10 cellular contexts compared by ENCODE assay signal in the genomic region with DNA sequence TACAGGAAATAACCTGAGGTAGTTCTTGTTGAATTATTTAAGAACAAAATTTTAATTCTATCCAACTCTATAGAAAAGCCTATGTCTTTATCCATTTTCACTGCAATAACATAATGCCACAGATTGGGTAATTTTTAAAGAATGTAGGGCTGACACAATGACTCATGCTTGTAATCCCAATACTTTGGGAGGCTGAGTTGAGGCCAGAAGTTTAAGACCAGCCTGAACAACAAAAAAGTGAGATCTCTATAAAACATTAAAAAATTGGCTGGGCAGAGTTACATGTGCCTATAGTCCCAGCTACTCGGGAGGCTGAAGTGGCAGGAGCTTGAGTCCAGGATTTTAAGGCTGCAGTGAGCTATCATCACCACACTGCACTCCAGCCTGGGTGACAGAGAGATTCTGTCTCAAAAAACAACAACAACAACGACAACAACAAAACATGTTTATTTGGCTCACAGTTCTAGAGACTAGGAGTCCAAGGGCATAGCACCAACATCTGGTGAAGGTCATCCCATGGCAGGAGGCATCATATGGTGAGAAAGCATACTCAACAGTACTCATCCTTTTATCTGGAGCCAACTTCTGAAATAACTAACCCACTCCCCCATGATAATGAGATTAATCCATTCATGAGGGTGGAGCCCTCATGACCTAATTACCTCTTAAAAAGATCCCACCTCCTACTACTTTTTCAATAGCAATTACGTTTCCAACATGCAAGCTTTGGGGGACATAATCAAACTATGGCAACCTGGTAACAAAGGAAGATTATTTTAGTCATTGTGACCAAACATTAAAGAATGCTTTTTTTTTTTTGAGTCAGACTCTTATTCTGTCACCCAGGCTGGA. TPM values are rescaled to one million over a fixed set of nuclear protein-coding genes. Genes with fewer than 3 reads are reported as not detected.
DNase-seq lines count a peak whose midpoint lies in the region; ATAC-seq and TF ChIP-seq lines count a peak whose summit lies in the region.
"Had no signal": no experiment of that assay in that cellular context is flagged by ENCODE, and none has a peak within 500 bp of the region (broad histone marks: within the 10 kb centered on the region; RNA-seq: fewer than 3 reads in every experiment).

No MANE protein-coding gene starts in this region.

- WGBS in psoas muscle, 3 donors: 55 to 61% (median 60%) methylated on average over 3 of the region's 3 CpGs

- no peak overlapping the region for H3K4me3 ChIP-seq in psoas muscle

- H3K36me3 Mint-ChIP-seq in T-helper 2 cell treated with Interferon-gamma antibody and Interleukin-4, amounts not matched to agents 5 μg/mL and 100 μg/mL, for 36 hours (ENCODE audit: low read depth): no peaks in the 10 kb centered on the region
- H3K36me3 Mint-ChIP-seq in activated CD4-positive, alpha-beta memory T cell treated with anti-CD3 and anti-CD28 coated beads for 36 hours: peaks cover 3% of the 10 kb centered on the region
- no peaks in the 10 kb centered on the region for H3K36me3 Mint-ChIP-seq in stimulated activated effector memory CD8-positive, alpha-beta T cell treated with anti-CD3 and anti-CD28 coated beads, Interleukin-12 subunit alpha, Interleukin-12 subunit beta, amount 100 ng/mL, for 72 hours

- H3K9me3 ChIP-seq in psoas muscle: no peaks in the 10 kb centered on the region
- H3K9me3 ChIP-seq: neutrophil had no signal

- CTCF ChIA-PET in activated CD4-positive, alpha-beta memory T cell treated with anti-CD3 and anti-CD28 coated beads for 36 hours (lab: Charles Lee): no interaction called here

- no peaks in the 10 kb centered on the region for H3K27me3 Mint-ChIP-seq in T-helper 2 cell treated with Interferon-gamma antibody and Interleukin-4, amounts not matched to agents 5 μg/mL and 100 μg/mL, for 36 hours (ENCODE audit: low read depth)
- H3K27me3 Mint-ChIP-seq in activated CD4-positive, alpha-beta memory T cell treated with anti-CD3 and anti-CD28 coated beads for 36 hours: no peaks in the 10 kb centered on the region

- no peak overlapping the region for H3K27ac Mint-ChIP-seq in T-helper 2 cell treated with Interferon-gamma antibody and Interleukin-4, amounts not matched to agents 5 μg/mL and 100 μg/mL, for 36 hours
- H3K27ac Mint-ChIP-seq in activated CD4-positive, alpha-beta memory T cell treated with anti-CD3 and anti-CD28 coated beads for 36 hours: no peak overlapping the region
- H3K27ac Mint-ChIP-seq in stimulated activated effector memory CD8-positive, alpha-beta T cell treated with anti-CD3 and anti-CD28 coated beads, Interleukin-12 subunit alpha, Interleukin-12 subunit beta, amount 100 ng/mL, for 72 hours: no peak overlapping the region

- peak; percentile 82 for DNase-seq in ELR (ENCODE audit: low read depth)
- DNase-seq in NCI-H524 (lab: John Stamatoyannopoulos, UW): peak; percentile 58 to 68
- DNase-seq in dermis blood vessel endothelial cell: peak; percentile 23
- DNase-seq in psoas muscle: no peak
- DNase-seq in NCI-H146 (lab: John Stamatoyannopoulos, UW): no peak
- DNase-seq in T-helper 2 cell treated with Interferon-gamma antibody and Interleukin-4, amounts not matched to agents 5 μg/mL and 100 μg/mL, for 36 hours (ENCODE audit: low spot score): no peak
- no peak for DNase-seq in activated CD4-positive, alpha-beta memory T cell treated with anti-CD3 and anti-CD28 coated beads for 36 hours
- DNase-seq in stimulated activated effector memory CD8-positive, alpha-beta T cell treated with anti-CD3 and anti-CD28 coated beads, Interleukin-12 subunit alpha, Interleukin-12 subunit beta, amount 100 ng/mL, for 72 hours (ENCODE audit: low spot score in 2 of 2): no peak
- DNase-seq: NCI-H1105 treated with DMSO at 0.1 percent for 48 hours had no signal

- POLR2A ChIA-PET in activated CD4-positive, alpha-beta memory T cell treated with anti-CD3 and anti-CD28 coated beads for 36 hours (lab: Charles Lee): interaction anchor here (0.6 kb wide), 1 partner anchor 562 kb away, joined by 4 read pairs; no protein-coding TSS in a partner anchor

- peak in 3 of 4 donors; percentile 32 to 44 (median 39) for ATAC-seq in psoas muscle
- ATAC-seq in stimulated activated effector memory CD8-positive, alpha-beta T cell treated with anti-CD3 and anti-CD28 coated beads, Interleukin-12 subunit alpha, Interleukin-12 subunit beta, amount 100 ng/mL, for 72 hours: no peak

- H3K4me1 Mint-ChIP-seq in T-helper 2 cell treated with Interferon-gamma antibody and Interleukin-4, amounts not matched to agents 5 μg/mL and 100 μg/mL, for 36 hours (ENCODE audit: low read depth): no peaks in the 10 kb centered on the region
- peaks cover 12% of the 10 kb centered on the region for H3K4me1 Mint-ChIP-seq in activated CD4-positive, alpha-beta memory T cell treated with anti-CD3 and anti-CD28 coated beads for 36 hours (ENCODE audit: low read depth)
- H3K4me1 Mint-ChIP-seq in stimulated activated effector memory CD8-positive, alpha-beta T cell treated with anti-CD3 and anti-CD28 coated beads, Interleukin-12 subunit alpha, Interleukin-12 subunit beta, amount 100 ng/mL, for 72 hours: peaks cover 6% of the 10 kb centered on the region

- intact Hi-C loops in psoas muscle (cut with DNase I): no loop called here
- intact Hi-C loops in activated CD4-positive, alpha-beta memory T cell treated with anti-CD3 and anti-CD28 coated beads for 36 hours (cut with micrococcal nuclease): no loop called here

- no peaks in the 10 kb centered on the region for H3K36me3 ChIP-seq in psoas muscle (ENCODE audit: insufficient read depth in 1 of 2, low read depth in 1 of 2)
- H3K36me3 ChIP-seq: neutrophil had no signal

- no peak overlapping the region for H3K27ac ChIP-seq in psoas muscle
- H3K27ac ChIP-seq: neutrophil had no signal

- no peaks in the 10 kb centered on the region for H3K9me3 Mint-ChIP-seq in T-helper 2 cell treated with Interferon-gamma antibody and Interleukin-4, amounts not matched to agents 5 μg/mL and 100 μg/mL, for 36 hours
- no peaks in the 10 kb centered on the region for H3K9me3 Mint-ChIP-seq in activated CD4-positive, alpha-beta memory T cell treated with anti-CD3 and anti-CD28 coated beads for 36 hours
- no peaks in the 10 kb centered on the region for H3K9me3 Mint-ChIP-seq in stimulated activated effector memory CD8-positive, alpha-beta T cell treated with anti-CD3 and anti-CD28 coated beads, Interleukin-12 subunit alpha, Interleukin-12 subunit beta, amount 100 ng/mL, for 72 hours

- H3K4me1 ChIP-seq in psoas muscle: peaks cover 14% of the 10 kb centered on the region

- TF ChIP-seq CTCF in psoas muscle (IDR thresholded peaks at IDR 0.05): no peak

- no peaks in the 10 kb centered on the region for H3K27me3 ChIP-seq in psoas muscle (ENCODE audit: insufficient read depth in 3 of 3, low read length in 2 of 3)
- H3K27me3 ChIP-seq: neutrophil had no signal

- H3K4me3 Mint-ChIP-seq in T-helper 2 cell treated with Interferon-gamma antibody and Interleukin-4, amounts not matched to agents 5 μg/mL and 100 μg/mL, for 36 hours: no peak overlapping the region
- H3K4me3 Mint-ChIP-seq in activated CD4-positive, alpha-beta memory T cell treated with anti-CD3 and anti-CD28 coated beads for 36 hours: no peak overlapping the region
- H3K4me3 Mint-ChIP-seq in stimulated activated effector memory CD8-positive, alpha-beta T cell treated with anti-CD3 and anti-CD28 coated beads, Interleukin-12 subunit alpha, Interleukin-12 subunit beta, amount 100 ng/mL, for 72 hours: no peak overlapping the region

RNA-seq across cellular contexts. Expression of a gene that starts 59.6 kb away (rescaled TPM):
- total RNA-seq in dermis blood vessel endothelial cell (77.1 and 80.7 TPM in 2 replicates), psoas muscle (10 to 100 TPM in 1 of 4 donors, 1 to 10 TPM in 3; 8.6 to 10.2 (median 8.9) TPM)
- 10 to 100 TPM in 1 of 3 donors, 1 to 10 TPM in 2; 1.4 to 11.7 (median 3.3) TPM for polyA plus RNA-seq in psoas muscle
- 1 to 10 TPM; 8.8 to 9.1 TPM for total RNA-seq in activated CD4-positive, alpha-beta memory T cell treated with anti-CD3 and anti-CD28 coated beads for 36 hours

Comparison
In these comparisons a context has a peak if more than half of its experiments do, and no peak if none do; other contexts are left out.
1. DNase-seq: peak in ELR (single experiment), NCI-H524 (2 of 2) and dermis blood vessel endothelial cell (single experiment); none in psoas muscle (0 of 2), NCI-H146 (single experiment), T-helper 2 cell treated with Interferon-gamma antibody and Interleukin-4, amounts not matched to agents 5 μg/mL and 100 μg/mL, for 36 hours (single experiment), activated CD4-positive, alpha-beta memory T cell treated with anti-CD3 and anti-CD28 coated beads for 36 hours (single experiment) and stimulated activated effector memory CD8-positive, alpha-beta T cell treated with anti-CD3 and anti-CD28 coated beads, Interleukin-12 subunit alpha, Interleukin-12 subunit beta, amount 100 ng/mL, for 72 hours (0 of 2).